In the genomic region with DNA sequence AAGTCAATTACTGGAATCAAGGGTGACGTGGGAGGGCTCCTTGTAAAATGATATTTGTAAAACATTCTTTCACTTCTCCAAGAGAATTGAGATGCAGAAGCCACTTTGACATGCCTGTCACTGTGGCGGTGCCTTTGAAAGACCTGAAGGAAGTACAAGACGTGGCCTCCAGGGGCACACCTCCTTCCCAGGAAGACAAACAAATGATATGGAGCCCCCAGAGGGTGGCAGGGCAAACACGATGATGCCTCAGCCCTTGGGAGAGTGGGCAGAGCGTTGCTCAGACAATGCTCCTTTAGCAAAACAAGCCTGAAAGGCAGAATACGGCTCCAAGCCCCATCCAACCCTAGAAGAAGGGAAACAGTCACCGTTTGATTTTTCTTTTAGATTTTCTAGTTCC, we compare ENCODE assay signal across 8 cellular contexts. TPM values are rescaled to one million over a fixed set of nuclear protein-coding genes. Genes with fewer than 3 reads are reported as not detected.
DNase-seq lines count a peak whose midpoint lies in the region; ATAC-seq, FAIRE-seq and TF ChIP-seq lines count a peak whose summit lies in the region.

No MANE protein-coding gene starts in this region.

- ATAC-seq in HG03460 (IDR thresholded peaks at IDR 0.05; ENCODE audit: unreplicated experiment): no peak

- H3K27me3 Mint-ChIP-seq in brain: peaks cover 6% of the 10 kb centered on the region

- H3K4me3 ChIP-seq in neuronal stem cell (ENCODE audit: low read length in 2 of 2) (no peak overlapping the region), esophagus muscularis mucosa (no peak overlapping the region), small intestine (ENCODE audit: low read depth in 1 of 2, low read length in 2 of 2) (no peak overlapping the region)

- H3K18ac ChIP-seq in neuronal stem cell (ENCODE audit: low read length): no peak overlapping the region

- peak; percentile 64 for DNase-seq in ELR (ENCODE audit: low read depth)
- DNase-seq in Kasumi-1 (lab: John Stamatoyannopoulos, UW): peak; percentile 17 to 41
- DNase-seq in neuronal stem cell (ENCODE audit: low spot score): peak; percentile 45
- no peak for DNase-seq in esophagus muscularis mucosa (ENCODE audit: extremely low spot score)
- DNase-seq in small intestine: no peak
- DNase-seq in activated CD4-positive, CD25-positive, alpha-beta regulatory T cell treated with anti-CD3 and anti-CD28 coated beads, Interleukin-2, amount 50 U/mL, for 72 hours: no peak

- no peak overlapping the region for H3K4me2 ChIP-seq in neuronal stem cell (ENCODE audit: insufficient read depth, low read length, poor library complexity, severe bottlenecking)

- H3K4ac ChIP-seq in neuronal stem cell (ENCODE audit: low read length): no peak overlapping the region

- no peak overlapping the region for H3K9ac ChIP-seq in neuronal stem cell (ENCODE audit: low read depth, low read length, poor library complexity)

- H3K9me3 ChIP-seq in neuronal stem cell (replicated peaks in 1 of 2; ENCODE audit: control insufficient read depth in 2 of 2, insufficient read depth in 1 of 2, low read depth in 1 of 2, low read length in 2 of 2) (no peaks in the 10 kb centered on the region), esophagus muscularis mucosa (no peaks in the 10 kb centered on the region), small intestine (ENCODE audit: control insufficient read depth, low read depth) (no peaks in the 10 kb centered on the region)

- H3K27me3 ChIP-seq in neuronal stem cell (ENCODE audit: control insufficient read depth in 3 of 3, insufficient read depth in 3 of 3, low read depth in 1 of 3, low read length in 3 of 3): peaks cover 0 to 18% (median 0%) of the 10 kb centered on the region in 3 experiments
- H3K27me3 ChIP-seq in esophagus muscularis mucosa: peaks cover 0 to 3% (median 0%) of the 10 kb centered on the region in 4 donors
- H3K27me3 ChIP-seq in small intestine (ENCODE audit: control insufficient read depth in 2 of 2, insufficient read depth in 2 of 2, low read length in 2 of 2): no peaks in the 10 kb centered on the region

- no peak overlapping the region for H4K91ac ChIP-seq in neuronal stem cell (ENCODE audit: low read depth, low read length, poor library complexity)

- H3K27ac ChIP-seq in neuronal stem cell (replicated peaks; ENCODE audit: low read length): no peak overlapping the region
- H3K27ac ChIP-seq in esophagus muscularis mucosa (replicated peaks in 1 of 4): no peak overlapping the region
- H3K27ac ChIP-seq in small intestine (ENCODE audit: low read depth in 1 of 2, low read length in 1 of 2): no peak overlapping the region

- peaks cover 0 to 4% of the 10 kb centered on the region in 2 donors for H3K4me1 ChIP-seq in neuronal stem cell (ENCODE audit: control insufficient read depth in 2 of 2, insufficient read depth in 1 of 2, low read depth in 1 of 2, low read length in 2 of 2)
- H3K4me1 ChIP-seq in esophagus muscularis mucosa: peaks cover 8 to 17% (median 15%) of the 10 kb centered on the region in 4 donors
- no peaks in the 10 kb centered on the region for H3K4me1 ChIP-seq in small intestine (ENCODE audit: control insufficient read depth in 2 of 2, insufficient read depth in 1 of 2, low read depth in 1 of 2, low read length in 1 of 2)

- H3K4me3 Mint-ChIP-seq in brain: peak overlapping the region in 3 of 5 experiments; percentile 44 to 54 (median 46)

- no peaks in the 10 kb centered on the region for H3K36me3 Mint-ChIP-seq in brain

- no peak for FAIRE-seq in small intestine (lab: Jason Lieb, UNC)

- no peak overlapping the region for H4K8ac ChIP-seq in neuronal stem cell (ENCODE audit: low read depth, low read length)

- H2AK5ac ChIP-seq in neuronal stem cell (ENCODE audit: low read depth, low read length): no peak overlapping the region

- intact Hi-C loops in esophagus muscularis mucosa (cut with DNase I): no loop called here

- H3K23ac ChIP-seq in neuronal stem cell (ENCODE audit: low read depth, low read length, poor library complexity): no peak overlapping the region

- peak overlapping the region in 1 of 5 experiments; percentile 69 for H3K27ac Mint-ChIP-seq in brain

- no peak overlapping the region for H3K14ac ChIP-seq in neuronal stem cell (ENCODE audit: low read length)

- no peak for TF ChIP-seq POLR2A in esophagus muscularis mucosa (IDR thresholded peaks at IDR 0.05; ENCODE audit: low read depth)

- no peak for TF ChIP-seq EP300 in esophagus muscularis mucosa (IDR thresholded peaks at IDR 0.05)

- H3K4me1 Mint-ChIP-seq in brain: peaks cover 21% of the 10 kb centered on the region

- WGBS in neuronal stem cell (ENCODE audit: extremely low coverage in 2 of 2, insufficient read length in 2 of 2, insufficient replicate concordance in 1 of 2), 2 donors: no CpG with 5 or more reads among the region's 7 CpGs
- 28% methylated on average over 7 of the region's 7 CpGs for WGBS in esophagus muscularis mucosa
- 8 to 19% (median 18%) methylated on average over 7 of the region's 7 CpGs for WGBS in small intestine, 3 donors

- TF ChIP-seq CTCF in brain (conservative IDR thresholded peaks at IDR 0.05) (no peak), esophagus muscularis mucosa (IDR thresholded peaks at IDR 0.05) (no peak)

- no peak overlapping the region for H2BK5ac ChIP-seq in neuronal stem cell (ENCODE audit: low read length)

- H3K9me3 Mint-ChIP-seq in brain: peaks cover 0 to 4% (median 0%) of the 10 kb centered on the region in 5 experiments

- no peak overlapping the region for H2BK15ac ChIP-seq in neuronal stem cell (ENCODE audit: low read length)

- H3K79me1 ChIP-seq in neuronal stem cell (ENCODE audit: low read depth, low read length): no peaks in the 10 kb centered on the region

- H2BK12ac ChIP-seq in neuronal stem cell (ENCODE audit: low read length): no peak overlapping the region

- H2BK120ac ChIP-seq in neuronal stem cell (ENCODE audit: low read depth, low read length): no peak overlapping the region

- H3K36me3 ChIP-seq in neuronal stem cell (replicated peaks in 1 of 2; ENCODE audit: control insufficient read depth in 2 of 2, insufficient read depth in 2 of 2, low read length in 2 of 2) (no peaks in the 10 kb centered on the region), esophagus muscularis mucosa (no peaks in the 10 kb centered on the region), small intestine (ENCODE audit: control insufficient read depth in 2 of 2, insufficient read depth in 2 of 2, low read length in 2 of 2) (no peaks in the 10 kb centered on the region)

- peak overlapping the region; percentile 45 for H2AFZ ChIP-seq in neuronal stem cell (ENCODE audit: low read length)

RNA-seq across cellular contexts. Expression of a gene that starts 9.3 kb away (rescaled TPM):
- polyA plus RNA-seq in brain (ENCODE audit: insufficient read depth, low read depth, low replicate concordance) (not detected), small intestine (not detected)
- 0.08 TPM for polyA plus RNA-seq in neuronal stem cell (2013, experiment 1 of 2)
- 0.12 TPM for polyA plus RNA-seq in neuronal stem cell (2013, experiment 2 of 2)
- total RNA-seq in esophagus muscularis mucosa: not detected

Comparison
In these comparisons a context has a peak if more than half of its experiments do, and no peak if none do; other contexts are left out.
1. DNase-seq: peak in ELR (single experiment), Kasumi-1 (2 of 2) and neuronal stem cell (single experiment); none in esophagus muscularis mucosa (single experiment), small intestine (single experiment) and activated CD4-positive, CD25-positive, alpha-beta regulatory T cell treated with anti-CD3 and anti-CD28 coated beads, Interleukin-2, amount 50 U/mL, for 72 hours (single experiment).